Comparison of ENCODE assay signal across 28 cellular contexts in the genomic region with DNA sequence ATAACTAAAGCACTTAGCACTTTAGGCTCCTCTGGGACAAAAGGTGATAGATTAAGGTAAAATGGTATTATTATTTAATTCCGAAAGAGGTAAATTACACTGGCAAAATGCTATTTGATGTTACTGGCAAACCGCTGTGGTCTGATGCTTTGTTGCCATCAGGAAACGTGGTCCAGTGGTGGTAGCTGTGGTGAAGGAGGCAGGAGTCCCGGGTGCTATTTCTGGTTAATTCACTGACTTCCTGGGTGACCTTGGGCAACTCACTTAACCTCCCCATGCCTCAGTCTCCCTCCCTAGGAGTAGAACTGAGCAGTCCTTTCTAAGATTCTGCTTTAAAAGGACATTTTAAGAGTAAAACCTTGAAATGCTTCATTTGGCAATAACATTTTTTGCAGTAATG.
"Had no signal": no experiment of that assay in that cellular context is flagged by ENCODE, and none has a peak within 500 bp of the region (broad histone marks: within the 10 kb centered on the region; RNA-seq: fewer than 3 reads in every experiment).

No MANE protein-coding gene starts in this region.

- H3K27me3 ChIP-seq: neural progenitor cell, ovary, right lobe of liver, thyroid gland, tibial nerve, upper lobe of left lung, vagina had no signal

- H3K36me3 ChIP-seq: neural progenitor cell, ovary, right lobe of liver, spleen, thoracic aorta, thyroid gland, tibial nerve, upper lobe of left lung, vagina had no signal

- H3K9me3 ChIP-seq: ovary, psoas muscle, right lobe of liver, spleen, thoracic aorta, thyroid gland, tibial nerve, upper lobe of left lung, vagina had no signal

- H3K27ac ChIP-seq: neural progenitor cell, ovary, parathyroid adenoma, psoas muscle, right lobe of liver, skin epidermis, spleen, thoracic aorta, thyroid gland, tibial nerve, upper lobe of left lung, vagina had no signal

- H3K4me3 ChIP-seq: neural progenitor cell, ovary, psoas muscle, right lobe of liver, skin epidermis, smooth muscle cell, spleen, thoracic aorta, thyroid gland, tibial nerve, upper lobe of left lung, vagina had no signal

- H3K4me1 ChIP-seq: neural progenitor cell, parathyroid adenoma, psoas muscle, spleen, thyroid gland, tibial nerve, upper lobe of left lung, vagina had no signal

- ATAC-seq: naive thymus-derived CD4-positive, alpha-beta T cell; natural killer cell; psoas muscle; right cardiac atrium; right lobe of liver; stimulated activated memory B cell treated with anti-CD40 and anti-IgM and Interleukin-4, amounts not matched to agents 10 μg/mL and 1 μg/mL and 100 μg/mL, for 72 hours; stimulated activated naive CD8-positive, alpha-beta T cell treated with anti-CD3 and anti-CD28 coated beads, Interleukin-15, amount 100 ng/mL, for 72 hours; stimulated activated naive CD8-positive, alpha-beta T cell treated with anti-CD3 and anti-CD28 coated beads, Interleukin-15, Interleukin-2, amounts not matched to agents 100 U/mL and 50 U/mL, for 24 hours had no signal

- H3K4me2 ChIP-seq: neural progenitor cell, smooth muscle cell had no signal

- H3K9ac ChIP-seq: neural progenitor cell, parathyroid adenoma had no signal

- DNase-seq: naive thymus-derived CD4-positive, alpha-beta T cell; natural killer cell; occipital lobe; ovary; posterior cingulate gyrus; psoas muscle; right cardiac atrium; right lobe of liver; spleen; stimulated activated CD4-positive, alpha-beta T cell treated with anti-CD3 and anti-CD28 coated beads, Interleukin-12 subunit alpha, Interleukin-12 subunit beta, amount 100 ng/mL, for 4 hours; stimulated activated CD4-positive, alpha-beta T cell treated with anti-CD3 and anti-CD28 coated beads, Interleukin-1b, Interleukin-23, amount 100 ng/mL, for 48 hours; stimulated activated CD4-positive, alpha-beta T cell treated with anti-CD3 and anti-CD28 coated beads, Interleukin-4, amount 100 ng/mL, for 1 hour; stimulated activated CD4-positive, alpha-beta T cell treated with anti-CD3 and anti-CD28 coated beads, Interleukin-4, amount 100 ng/mL, for 4 hours; stimulated activated CD8-positive, alpha-beta memory T cell treated with anti-CD3 and anti-CD28 coated beads, Interleukin-4, amount 100 ng/mL, for 48 hours; stimulated activated naive CD4-positive, alpha-beta T cell; stimulated activated naive CD8-positive, alpha-beta T cell treated with anti-CD3 and anti-CD28 coated beads, Interleukin-15, amount 100 ng/mL, for 72 hours; stimulated activated naive CD8-positive, alpha-beta T cell treated with anti-CD3 and anti-CD28 coated beads, Interleukin-15, Interleukin-2, amounts not matched to agents 100 U/mL and 50 U/mL, for 24 hours; thyroid gland; trophoblast cell; upper lobe of left lung had no signal
